Comparison of ENCODE assay signal across 11 cellular contexts in the genomic region with DNA sequence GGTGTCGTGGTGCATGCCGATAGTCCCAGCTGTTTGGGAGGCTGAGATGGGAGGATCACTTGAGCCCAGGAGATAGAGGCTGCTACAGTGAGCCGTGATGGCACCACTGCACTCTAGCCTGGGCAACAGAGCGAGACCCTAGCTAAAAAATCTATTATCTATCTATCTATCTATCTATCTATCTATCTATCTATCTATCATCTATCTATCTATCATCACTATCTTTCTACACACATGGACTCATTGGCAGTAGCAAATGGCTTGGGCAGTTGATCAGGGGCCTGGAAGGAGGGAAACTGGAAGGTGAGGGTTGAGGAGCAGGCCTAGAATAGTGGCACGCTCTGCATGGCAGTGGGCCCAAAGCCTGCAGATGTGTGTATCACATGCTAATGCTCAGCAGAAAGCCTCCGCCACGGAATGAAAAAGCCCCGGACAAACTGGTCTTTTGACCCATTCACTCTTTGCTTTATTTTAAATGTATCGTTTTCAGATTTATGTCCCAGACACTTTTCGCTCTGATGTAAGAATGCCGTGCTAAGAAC. TPM values are rescaled to one million over a fixed set of nuclear protein-coding genes. Genes with fewer than 3 reads are reported as not detected.
"Had no signal": no experiment of that assay in that cellular context is flagged by ENCODE, and none has a peak within 500 bp of the region (broad histone marks: within the 10 kb centered on the region; RNA-seq: fewer than 3 reads in every experiment).

No MANE protein-coding gene starts in this region.

- H3K27ac ChIP-seq: pancreas, spleen, testis, WERI-Rb-1 had no signal

- H3K4me3 Mint-ChIP-seq: activated naive CD8-positive, alpha-beta T cell treated with anti-CD3 and anti-CD28 coated beads, Interleukin-2, amount 10 ng/mL, durations not matched to agents 7 days and 5 days; activated T-helper 1 cell treated with anti-CD3 and anti-CD28 coated beads, Interleukin-12 subunit alpha, Interleukin-12 subunit beta, Interleukin-2, Interleukin-4 antibody, amounts not matched to agents 30 ng/mL and 10 ng/mL and 1 ng/mL, durations not matched to agents 14 hours and 24 hours and 36 hours; naive thymus-derived CD4-positive, alpha-beta T cell; stimulated activated memory B cell treated with anti-CD40 and anti-IgM and Interleukin-4, amounts not matched to agents 10 μg/mL and 1 μg/mL and 100 μg/mL, for 72 hours; T-helper 17 cell; type B pancreatic cell had no signal

- H3K9me3 Mint-ChIP-seq: activated naive CD8-positive, alpha-beta T cell treated with anti-CD3 and anti-CD28 coated beads, Interleukin-2, amount 10 ng/mL, durations not matched to agents 7 days and 5 days; activated T-helper 1 cell treated with anti-CD3 and anti-CD28 coated beads, Interleukin-12 subunit alpha, Interleukin-12 subunit beta, Interleukin-2, Interleukin-4 antibody, amounts not matched to agents 30 ng/mL and 10 ng/mL and 1 ng/mL, durations not matched to agents 14 hours and 24 hours and 36 hours; type B pancreatic cell had no signal

- H3K36me3 ChIP-seq: pancreas, spleen, WERI-Rb-1 had no signal

- H3K27ac Mint-ChIP-seq: activated naive CD8-positive, alpha-beta T cell treated with anti-CD3 and anti-CD28 coated beads, Interleukin-2, amount 10 ng/mL, durations not matched to agents 7 days and 5 days; activated T-helper 1 cell treated with anti-CD3 and anti-CD28 coated beads, Interleukin-12 subunit alpha, Interleukin-12 subunit beta, Interleukin-2, Interleukin-4 antibody, amounts not matched to agents 30 ng/mL and 10 ng/mL and 1 ng/mL, durations not matched to agents 14 hours and 24 hours and 36 hours; stimulated activated memory B cell treated with anti-CD40 and anti-IgM and Interleukin-4, amounts not matched to agents 10 μg/mL and 1 μg/mL and 100 μg/mL, for 72 hours; T-helper 17 cell; type B pancreatic cell had no signal

- H3K4me3 ChIP-seq: body of pancreas, pancreas, spleen, testis had no signal

- H3K36me3 Mint-ChIP-seq: activated naive CD8-positive, alpha-beta T cell treated with anti-CD3 and anti-CD28 coated beads, Interleukin-2, amount 10 ng/mL, durations not matched to agents 7 days and 5 days; naive thymus-derived CD4-positive, alpha-beta T cell; stimulated activated memory B cell treated with anti-CD40 and anti-IgM and Interleukin-4, amounts not matched to agents 10 μg/mL and 1 μg/mL and 100 μg/mL, for 72 hours; type B pancreatic cell had no signal

- H3K4me1 Mint-ChIP-seq: activated naive CD8-positive, alpha-beta T cell treated with anti-CD3 and anti-CD28 coated beads, Interleukin-2, amount 10 ng/mL, durations not matched to agents 7 days and 5 days; naive thymus-derived CD4-positive, alpha-beta T cell; stimulated activated memory B cell treated with anti-CD40 and anti-IgM and Interleukin-4, amounts not matched to agents 10 μg/mL and 1 μg/mL and 100 μg/mL, for 72 hours; T-helper 17 cell had no signal

- H3K4me1 ChIP-seq: testis had no signal

- H3K27me3 ChIP-seq: body of pancreas, pancreas, testis had no signal

- H3K9me3 ChIP-seq: body of pancreas, pancreas, spleen, testis had no signal

RNA-seq across cellular contexts. Expression of a gene that starts 7.3 kb away (rescaled TPM):
- polyA plus RNA-seq: naive thymus-derived CD4-positive, alpha-beta T cell had no signal
